13 cellular contexts compared by ENCODE assay signal in the genomic region with DNA sequence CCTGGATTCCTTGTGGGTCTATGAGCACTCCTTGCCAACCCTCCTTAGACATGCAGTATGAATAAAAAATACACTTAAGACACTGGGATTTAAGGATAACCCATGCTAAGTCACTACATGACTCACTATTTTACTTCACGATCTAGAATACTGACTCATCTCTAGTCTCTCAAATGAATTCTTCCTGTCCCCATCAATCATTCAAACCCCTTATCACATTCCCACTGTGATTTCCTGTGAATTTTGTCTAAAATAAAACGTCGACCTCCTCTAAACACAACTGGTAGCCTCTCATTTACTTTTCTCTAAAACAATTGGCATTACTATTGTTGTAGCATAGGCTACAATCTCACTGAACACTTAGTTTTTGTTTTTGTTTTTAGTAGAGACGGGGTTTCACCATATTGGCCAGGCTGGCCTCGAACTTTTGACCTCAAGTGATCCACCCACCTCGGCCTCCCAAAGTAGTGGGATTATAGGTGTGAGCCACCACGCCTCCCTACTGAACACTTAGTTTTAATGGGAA. TPM values are rescaled to one million over a fixed set of nuclear protein-coding genes. Genes with fewer than 3 reads are reported as not detected.
DNase-seq lines count a peak whose midpoint lies in the region; ATAC-seq lines count a peak whose summit lies in the region.
"Had no signal": no experiment of that assay in that cellular context is flagged by ENCODE, and none has a peak within 500 bp of the region (broad histone marks: within the 10 kb centered on the region; RNA-seq: fewer than 3 reads in every experiment).

No MANE protein-coding gene starts in this region.

- intact Hi-C loops in cardiac septum (cut with DNase I): loop anchor here (5.0 kb wide), 1 partner anchor 46 kb away; no protein-coding TSS in a partner anchor
- intact Hi-C loops in activated CD4-positive, alpha-beta T cell treated with anti-CD3 and anti-CD28 coated beads, Interleukin-2, amount 10 ng/mL, durations not matched to agents 24 days and 14 days (cut with micrococcal nuclease): no loop called here

- peaks cover 22% of the 10 kb centered on the region for H3K36me3 Mint-ChIP-seq in activated T-cell treated with anti-CD3 and anti-CD28 coated beads, Interleukin-2, amount 50 U/mL, for 24 hours (ENCODE audit: low read depth)
- H3K36me3 Mint-ChIP-seq in T-helper 17 cell (ENCODE audit: low read depth): no peaks in the 10 kb centered on the region
- H3K36me3 Mint-ChIP-seq in activated CD4-positive, alpha-beta T cell treated with anti-CD3 and anti-CD28 coated beads, Interleukin-2, amount 10 ng/mL, durations not matched to agents 24 days and 14 days (ENCODE audit: low read depth): peaks cover 1% of the 10 kb centered on the region

- no peak for DNase-seq in activated T-cell treated with anti-CD3 and anti-CD28 coated beads, Interleukin-2, amount 50 U/mL, for 24 hours
- DNase-seq in activated T-cell treated with anti-CD3 and anti-CD28 coated beads for 4 hours (no peak), T-helper 17 cell (no peak), fibroblast of peridontal ligament (ENCODE audit: extremely low read depth) (peak; percentile 65), superior temporal gyrus (ENCODE audit: extremely low spot score) (peak; percentile 27), cardiac septum (ENCODE audit: low spot score) (no peak)
- DNase-seq in activated CD4-positive, alpha-beta T cell treated with anti-CD3 and anti-CD28 coated beads, Interleukin-2, amount 10 ng/mL, durations not matched to agents 24 days and 14 days: no peak
- DNase-seq: activated CD4-positive, CD25-positive, alpha-beta regulatory T cell treated with anti-CD3 and anti-CD28 coated beads, Interleukin-2, amount 50 U/mL, for 72 hours; glutamatergic neuron; small intestine; stimulated activated naive B cell treated with anti-CD40 and anti-IgM and Interleukin-4, amounts not matched to agents 10 μg/mL and 1 μg/mL and 100 μg/mL, for 72 hours had no signal

- H3K27me3 Mint-ChIP-seq in activated T-cell treated with anti-CD3 and anti-CD28 coated beads, Interleukin-2, amount 50 U/mL, for 24 hours: peaks cover 12% of the 10 kb centered on the region
- peaks cover 5% of the 10 kb centered on the region for H3K27me3 Mint-ChIP-seq in T-helper 17 cell
- H3K27me3 Mint-ChIP-seq in activated CD4-positive, alpha-beta T cell treated with anti-CD3 and anti-CD28 coated beads, Interleukin-2, amount 10 ng/mL, durations not matched to agents 24 days and 14 days: peaks cover 11% of the 10 kb centered on the region
- H3K27me3 Mint-ChIP-seq: B cell had no signal

- ATAC-seq in T-helper 17 cell (no peak), HG03045 (IDR thresholded peaks at IDR 0.05; ENCODE audit: unreplicated experiment) (no peak)
- ATAC-seq: stimulated activated naive B cell treated with anti-CD40 and anti-IgM and Interleukin-4, amounts not matched to agents 10 μg/mL and 1 μg/mL and 100 μg/mL, for 72 hours had no signal

- peak overlapping the region; percentile 8 for H3K27ac Mint-ChIP-seq in activated T-cell treated with anti-CD3 and anti-CD28 coated beads, Interleukin-2, amount 50 U/mL, for 24 hours
- H3K27ac Mint-ChIP-seq in T-helper 17 cell: no peak overlapping the region
- no peak overlapping the region for H3K27ac Mint-ChIP-seq in activated CD4-positive, alpha-beta T cell treated with anti-CD3 and anti-CD28 coated beads, Interleukin-2, amount 10 ng/mL, durations not matched to agents 24 days and 14 days
- H3K27ac Mint-ChIP-seq: B cell; stimulated activated naive B cell treated with anti-CD40 and anti-IgM and Interleukin-4, amounts not matched to agents 10 μg/mL and 1 μg/mL and 100 μg/mL, for 72 hours had no signal

- H3K9me3 Mint-ChIP-seq in activated T-cell treated with anti-CD3 and anti-CD28 coated beads, Interleukin-2, amount 50 U/mL, for 24 hours: no peaks in the 10 kb centered on the region
- no peaks in the 10 kb centered on the region for H3K9me3 Mint-ChIP-seq in activated CD4-positive, alpha-beta T cell treated with anti-CD3 and anti-CD28 coated beads, Interleukin-2, amount 10 ng/mL, durations not matched to agents 24 days and 14 days
- H3K9me3 Mint-ChIP-seq: stimulated activated naive B cell treated with anti-CD40 and anti-IgM and Interleukin-4, amounts not matched to agents 10 μg/mL and 1 μg/mL and 100 μg/mL, for 72 hours had no signal

- no peaks in the 10 kb centered on the region for H3K9me3 ChIP-seq in T-helper 17 cell (ENCODE audit: control insufficient read depth, low read length, poor library complexity, severe bottlenecking)

- no peak overlapping the region for H3K4me3 Mint-ChIP-seq in activated T-cell treated with anti-CD3 and anti-CD28 coated beads, Interleukin-2, amount 50 U/mL, for 24 hours
- H3K4me3 Mint-ChIP-seq in T-helper 17 cell: peak overlapping the region; percentile 45
- H3K4me3 Mint-ChIP-seq in activated CD4-positive, alpha-beta T cell treated with anti-CD3 and anti-CD28 coated beads, Interleukin-2, amount 10 ng/mL, durations not matched to agents 24 days and 14 days: no peak overlapping the region
- H3K4me3 Mint-ChIP-seq: B cell; stimulated activated naive B cell treated with anti-CD40 and anti-IgM and Interleukin-4, amounts not matched to agents 10 μg/mL and 1 μg/mL and 100 μg/mL, for 72 hours had no signal

- H3K4me1 Mint-ChIP-seq in activated T-cell treated with anti-CD3 and anti-CD28 coated beads, Interleukin-2, amount 50 U/mL, for 24 hours (ENCODE audit: low read depth): peaks cover 28% of the 10 kb centered on the region
- H3K4me1 Mint-ChIP-seq in T-helper 17 cell: peaks cover 11% of the 10 kb centered on the region
- peaks cover 17% of the 10 kb centered on the region for H3K4me1 Mint-ChIP-seq in activated CD4-positive, alpha-beta T cell treated with anti-CD3 and anti-CD28 coated beads, Interleukin-2, amount 10 ng/mL, durations not matched to agents 24 days and 14 days

RNA-seq across cellular contexts. Expression of gene IQUB, which starts 3.9 kb away (rescaled TPM):
- under 1 TPM in 1 of 2 donors, not detected in 1; 0.16 TPM for total RNA-seq in T-helper 17 cell
- 0.78 TPM for total RNA-seq in cardiac septum
- 0.05 TPM in 1 of 2 replicates, not detected in the other for total RNA-seq in activated CD4-positive, alpha-beta T cell treated with anti-CD3 and anti-CD28 coated beads, Interleukin-2, amount 10 ng/mL, durations not matched to agents 24 days and 14 days

RNA-seq across cellular contexts. Expression of gene NDUFA5, which starts 19.4 kb away (rescaled TPM):
- total RNA-seq in T-helper 17 cell (10 to 100 TPM; 54.0 to 67.5 TPM), cardiac septum (210 TPM)
- total RNA-seq in activated CD4-positive, alpha-beta T cell treated with anti-CD3 and anti-CD28 coated beads, Interleukin-2, amount 10 ng/mL, durations not matched to agents 24 days and 14 days: 56.1 and 62.1 TPM in 2 replicates

Comparison
In these comparisons a context has a peak if more than half of its experiments do, and no peak if none do; other contexts are left out.
1. DNase-seq: peak in fibroblast of peridontal ligament (single experiment) and superior temporal gyrus (single experiment); none in activated T-cell treated with anti-CD3 and anti-CD28 coated beads, Interleukin-2, amount 50 U/mL, for 24 hours (single experiment), activated T-cell treated with anti-CD3 and anti-CD28 coated beads for 4 hours (single experiment), T-helper 17 cell (0 of 3), cardiac septum (single experiment) and activated CD4-positive, alpha-beta T cell treated with anti-CD3 and anti-CD28 coated beads, Interleukin-2, amount 10 ng/mL, durations not matched to agents 24 days and 14 days (single experiment).